7 cellular contexts compared by ENCODE assay signal in the genomic region with DNA sequence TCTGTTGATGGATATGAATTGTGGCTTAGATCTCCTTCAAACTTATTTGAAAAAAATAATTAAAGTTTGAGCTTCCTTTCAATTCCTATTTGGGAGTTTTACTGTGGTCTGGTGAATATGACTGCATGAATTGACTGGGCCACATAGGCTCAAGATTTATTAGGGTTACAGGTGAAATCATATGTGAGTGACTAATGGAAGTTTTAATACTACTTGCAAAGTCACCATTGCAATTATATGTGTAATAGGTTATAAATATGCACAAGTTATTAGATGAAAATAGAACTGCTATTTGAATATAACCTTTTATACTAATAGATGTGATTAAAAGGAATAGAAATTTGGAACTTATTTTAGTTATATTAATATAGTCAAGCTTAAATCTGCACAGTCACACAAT.
"Had no signal": no experiment of that assay in that cellular context is flagged by ENCODE, and none has a peak within 500 bp of the region (broad histone marks: within the 10 kb centered on the region; RNA-seq: fewer than 3 reads in every experiment).

No MANE protein-coding gene starts in this region.

- H3K9me3 Mint-ChIP-seq: IgD-negative memory B cell had no signal

- H3K4me3 Mint-ChIP-seq: IgD-negative memory B cell had no signal

- H3K27me3 Mint-ChIP-seq: IgD-negative memory B cell had no signal

- DNase-seq: IMR-90, KBM-7, KG1 had no signal

- H3K4me1 Mint-ChIP-seq: IgD-negative memory B cell had no signal

- H3K27ac Mint-ChIP-seq: IgD-negative memory B cell had no signal

- H3K36me3 Mint-ChIP-seq: IgD-negative memory B cell had no signal

- ATAC-seq: HepG2, K562 had no signal

- H3K27ac ChIP-seq: HL-60 had no signal

- H3K4me3 ChIP-seq: K562 had no signal
